Comparison of ENCODE assay signal across 1 cellular context in the genomic region with DNA sequence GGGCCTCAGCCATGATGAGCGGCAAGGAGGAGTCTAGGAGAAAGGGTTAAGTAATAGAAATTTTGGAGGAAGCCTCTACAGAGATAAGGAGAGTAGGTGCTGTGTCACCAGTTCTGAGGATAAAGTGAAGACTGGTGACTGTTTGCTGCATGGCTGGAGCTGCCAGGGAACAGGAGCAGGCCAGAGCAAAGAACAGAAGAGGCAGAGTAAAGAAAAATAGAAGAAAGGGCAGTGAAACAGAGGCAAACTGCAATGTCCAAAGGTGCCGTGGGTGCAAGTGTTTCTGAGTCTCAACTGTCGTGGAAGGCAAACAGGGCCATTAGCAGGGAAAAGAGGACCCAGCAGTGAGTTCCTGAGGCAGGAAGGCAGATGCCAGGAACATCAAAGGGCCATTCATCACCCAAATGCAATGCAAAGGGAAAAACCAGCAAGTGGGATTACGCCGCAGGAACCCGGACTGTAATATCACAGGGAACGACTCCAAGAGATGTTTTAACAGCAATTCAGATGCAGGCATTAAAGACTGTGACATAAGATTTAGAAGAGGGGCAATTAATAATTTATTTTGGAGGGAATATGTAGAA.
TF ChIP-seq lines count a peak whose summit lies in the region.

No MANE protein-coding gene starts in this region.

TF ChIP-seq in WTC11, 78 proteins besides CTCF, POLR2A, EP300 and RAD21 (continued from another document):
- TF ChIP-seq, protein P1, sequence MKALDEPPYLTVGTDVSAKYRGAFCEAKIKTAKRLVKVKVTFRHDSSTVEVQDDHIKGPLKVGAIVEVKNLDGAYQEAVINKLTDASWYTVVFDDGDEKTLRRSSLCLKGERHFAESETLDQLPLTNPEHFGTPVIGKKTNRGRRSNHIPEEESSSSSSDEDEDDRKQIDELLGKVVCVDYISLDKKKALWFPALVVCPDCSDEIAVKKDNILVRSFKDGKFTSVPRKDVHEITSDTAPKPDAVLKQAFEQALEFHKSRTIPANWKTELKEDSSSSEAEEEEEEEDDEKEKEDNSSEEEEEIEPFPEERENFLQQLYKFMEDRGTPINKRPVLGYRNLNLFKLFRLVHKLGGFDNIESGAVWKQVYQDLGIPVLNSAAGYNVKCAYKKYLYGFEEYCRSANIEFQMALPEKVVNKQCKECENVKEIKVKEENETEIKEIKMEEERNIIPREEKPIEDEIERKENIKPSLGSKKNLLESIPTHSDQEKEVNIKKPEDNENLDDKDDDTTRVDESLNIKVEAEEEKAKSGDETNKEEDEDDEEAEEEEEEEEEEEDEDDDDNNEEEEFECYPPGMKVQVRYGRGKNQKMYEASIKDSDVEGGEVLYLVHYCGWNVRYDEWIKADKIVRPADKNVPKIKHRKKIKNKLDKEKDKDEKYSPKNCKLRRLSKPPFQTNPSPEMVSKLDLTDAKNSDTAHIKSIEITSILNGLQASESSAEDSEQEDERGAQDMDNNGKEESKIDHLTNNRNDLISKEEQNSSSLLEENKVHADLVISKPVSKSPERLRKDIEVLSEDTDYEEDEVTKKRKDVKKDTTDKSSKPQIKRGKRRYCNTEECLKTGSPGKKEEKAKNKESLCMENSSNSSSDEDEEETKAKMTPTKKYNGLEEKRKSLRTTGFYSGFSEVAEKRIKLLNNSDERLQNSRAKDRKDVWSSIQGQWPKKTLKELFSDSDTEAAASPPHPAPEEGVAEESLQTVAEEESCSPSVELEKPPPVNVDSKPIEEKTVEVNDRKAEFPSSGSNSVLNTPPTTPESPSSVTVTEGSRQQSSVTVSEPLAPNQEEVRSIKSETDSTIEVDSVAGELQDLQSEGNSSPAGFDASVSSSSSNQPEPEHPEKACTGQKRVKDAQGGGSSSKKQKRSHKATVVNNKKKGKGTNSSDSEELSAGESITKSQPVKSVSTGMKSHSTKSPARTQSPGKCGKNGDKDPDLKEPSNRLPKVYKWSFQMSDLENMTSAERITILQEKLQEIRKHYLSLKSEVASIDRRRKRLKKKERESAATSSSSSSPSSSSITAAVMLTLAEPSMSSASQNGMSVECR (CRISPR knock-in tag; IDR thresholded peaks at IDR 0.05; ENCODE audit: borderline replicate concordance), result no peak
- no peak for TF ChIP-seq JAZF1 (CRISPR knock-in tag; IDR thresholded peaks at IDR 0.05)
- TF ChIP-seq ETV6 (CRISPR knock-in tag; IDR thresholded peaks at IDR 0.05), result no peak
